ENCODE assay signal across 14 cellular contexts in the genomic region with DNA sequence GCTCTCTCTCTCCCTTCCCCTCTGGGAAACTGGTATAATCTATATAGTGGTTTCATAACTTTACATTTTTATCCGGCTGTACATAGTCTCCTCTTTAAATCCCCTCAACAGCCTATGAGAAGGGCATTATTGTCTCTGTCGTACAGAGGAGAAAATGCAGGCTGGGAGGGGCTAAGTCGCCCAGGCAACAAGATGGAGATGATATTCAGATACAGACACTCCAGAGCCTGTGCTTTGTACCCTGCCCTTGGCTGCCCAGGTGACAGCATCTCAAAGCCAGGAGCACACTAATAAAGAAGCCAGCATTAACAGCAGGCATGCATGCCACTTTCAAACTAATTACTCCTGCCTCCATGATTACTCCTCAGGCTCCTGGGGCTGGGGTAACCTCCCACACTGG. TPM values are rescaled to one million over a fixed set of nuclear protein-coding genes. Genes with fewer than 3 reads are reported as not detected.
A peak's percentile ranks its signal among the peaks of the same experiment; 100 is the strongest.
DNase-seq lines count a peak whose midpoint lies in the region; ATAC-seq, FAIRE-seq and TF ChIP-seq lines count a peak whose summit lies in the region.
"Had no signal": no experiment of that assay in that cellular context is flagged by ENCODE, and none has a peak within 500 bp of the region (broad histone marks: within the 10 kb centered on the region; RNA-seq: fewer than 3 reads in every experiment).

No MANE protein-coding gene starts in this region.

- peak overlapping the region in 1 of 2 experiments; percentile 29; a peak in 1 of 4 replicates for H3K9ac ChIP-seq in K562 (ENCODE audit: insufficient read depth in 1 of 2, low read depth in 2 of 2, low read length in 2 of 2)
- H3K9ac ChIP-seq: BLaER1 treated with 17β-estradiol and CSF1 and Interleukin-3, amounts not matched to agents 10 nM and 100 nM had no signal

- H3K9me3 ChIP-seq in BE2C (no peaks in the 10 kb centered on the region), K562 (replicated peaks; ENCODE audit: control insufficient read depth, insufficient read depth, low read depth, low read length) (no peaks in the 10 kb centered on the region), esophagus muscularis mucosa (no peaks in the 10 kb centered on the region)
- H3K9me3 ChIP-seq: MG63 had no signal

- H3K79me2 ChIP-seq in K562 (ENCODE audit: control insufficient read depth, insufficient read depth, low read length), result peaks cover 11% of the 10 kb centered on the region

- DNase-seq in BE2C (peak; percentile 65), H4 (ENCODE audit: low spot score) (peak; percentile 1), K562 (ENCODE audit: extremely low read depth in 1 of 4, low spot score in 3 of 4) (no peak), left lobe of liver (ENCODE audit: low spot score) (no peak), SIG-M5 treated with dmso at 0.1 percent for 504 hours (lab: John Stamatoyannopoulos, UW; ENCODE audit: unreplicated experiment) (no peak), esophagus muscularis mucosa (ENCODE audit: extremely low spot score) (no peak)
- DNase-seq: MG63, NCI-H1092 treated with DMSO at 0.1 percent for 48 hours, NCI-H2029 treated with DMSO at 0.1 percent for 48 hours, SHP77 had no signal

- no peak overlapping the region for H2AFZ ChIP-seq in K562 (ENCODE audit: low read depth, low read length)

- peak overlapping the region in 2 of 3 experiments; percentile 30 to 54 for H3K27ac Mint-ChIP-seq in nephron

- H3K27me3 Mint-ChIP-seq in nephron (ENCODE audit: low read depth), result peaks cover 7% of the 10 kb centered on the region

- no peak for FAIRE-seq in K562 (lab: Jason Lieb, UNC)
- FAIRE-seq: H54, RCC 7860 had no signal

- intact Hi-C loops in K562 (cut with micrococcal nuclease), result no loop called here
- intact Hi-C loops in esophagus muscularis mucosa (cut with DNase I), result no loop called here

- CTCF ChIA-PET in K562 (lab: Yijun Ruan, JAX; ENCODE audit: low intra/inter-chr PET ratio), result no interaction called here

- H3K4me1 ChIP-seq in BE2C (peaks cover 14% of the 10 kb centered on the region), K562 (replicated peaks in 1 of 2; ENCODE audit: control insufficient read depth in 2 of 2, insufficient read depth in 2 of 2, low read length in 2 of 2) (peaks cover 26 to 29% of the 10 kb centered on the region in 2 experiments), esophagus muscularis mucosa (peaks cover 7 to 10% (median 8%) of the 10 kb centered on the region in 4 donors)

- no peak for TF ChIP-seq CTCF in BE2C (IDR thresholded peaks at IDR 0.05; ENCODE audit: low read depth, low read length)
- no peak for TF ChIP-seq CTCF in K562 (IDR thresholded peaks at IDR 0.05 in 2 of 3, conservative IDR thresholded peaks at IDR 0.05 in 1 of 3; ENCODE audit: insufficient read depth in 2 of 3, low read depth in 1 of 3, low read length in 3 of 3)
- no peak for TF ChIP-seq CTCF in nephron (IDR thresholded peaks at IDR 0.05; ENCODE audit: unreplicated experiment in 3 of 3)
- TF ChIP-seq CTCF in esophagus muscularis mucosa (IDR thresholded peaks at IDR 0.05), result no peak

- H3K36me3 ChIP-seq in BE2C, result peaks cover 3% of the 10 kb centered on the region; the same call in 1 of the 2 replicates
- H3K36me3 ChIP-seq in K562 (ENCODE audit: control insufficient read depth, insufficient read depth, low read length), result no peaks in the 10 kb centered on the region
- no peaks in the 10 kb centered on the region for H3K36me3 ChIP-seq in esophagus muscularis mucosa
- H3K36me3 ChIP-seq: BLaER1 treated with 17β-estradiol and CSF1 and Interleukin-3, amounts not matched to agents 10 nM and 100 nM had no signal

- no peaks in the 10 kb centered on the region for H3K9me1 ChIP-seq in K562 (ENCODE audit: control insufficient read depth, insufficient read depth, low read length)

- 21% methylated on average over 3 of the region's 3 CpGs for WGBS in K562 (ENCODE audit: insufficient coverage, low coverage, missing lambda C conversion rate)
- WGBS in esophagus muscularis mucosa, result 52% methylated on average over 3 of the region's 3 CpGs

- H3K27me3 ChIP-seq in BE2C, result no peaks in the 10 kb centered on the region
- H3K27me3 ChIP-seq in K562 (ENCODE audit: control insufficient read depth in 2 of 2, insufficient read depth in 2 of 2, low read length in 2 of 2), result no peaks in the 10 kb centered on the region
- H3K27me3 ChIP-seq in esophagus muscularis mucosa, result no peaks in the 10 kb centered on the region
- H3K27me3 ChIP-seq: BLaER1 treated with 17β-estradiol and CSF1 and Interleukin-3, amounts not matched to agents 10 nM and 100 nM; MG63 had no signal

- no peak for TF ChIP-seq RAD21 in K562 (CRISPR knock-in tag; conservative IDR thresholded peaks at IDR 0.05 in 1 of 2, IDR thresholded peaks at IDR 0.05 in 1 of 2)

- H3K27ac ChIP-seq in K562 (ENCODE audit: extremely low read depth, low read depth, low read length) (no peak overlapping the region), esophagus muscularis mucosa (replicated peaks in 1 of 4) (no peak overlapping the region)
- H3K27ac ChIP-seq: BLaER1 treated with 17β-estradiol and CSF1 and Interleukin-3, amounts not matched to agents 10 nM and 100 nM had no signal

- no peaks in the 10 kb centered on the region for H3K9me3 Mint-ChIP-seq in nephron

- H3K4me2 ChIP-seq in K562 (ENCODE audit: insufficient read depth, low read length), result no peak overlapping the region

- BruUV-seq in K562 (replicated peaks; lab: Mats Ljungman, UMichigan), result no TSS peak

- no peak for ATAC-seq in K562
- ATAC-seq in left lobe of liver, result no peak

- POLR2A ChIA-PET in K562 (lab: Yijun Ruan, JAX), result interaction anchor here (1.0 to 9.1 kb wide), 2 partner anchors 7 to 53 kb away, joined by 3 to 406 read pairs; partner anchors contain the start of gene EIF1

- H3K4me3 ChIP-seq in BE2C (ENCODE audit: low read depth, low read length) (0 out of 2 replicates have a peak overlapping the region, but pooled peaks have one; percentile 4), K562 (no peak overlapping the region), esophagus muscularis mucosa (no peak overlapping the region)
- H3K4me3 ChIP-seq: BLaER1 treated with 17β-estradiol and CSF1 and Interleukin-3, amounts not matched to agents 10 nM and 100 nM; MG63 had no signal

- no peaks in the 10 kb centered on the region for H4K20me1 ChIP-seq in K562 (replicated peaks; ENCODE audit: control insufficient read depth, insufficient read depth, low read length)

- no peak overlapping the region for H3K4me3 Mint-ChIP-seq in nephron

- TF ChIP-seq POLR2A in K562 (conservative IDR thresholded peaks at IDR 0.05) (no peak), esophagus muscularis mucosa (IDR thresholded peaks at IDR 0.05; ENCODE audit: low read depth) (no peak)

- H3K4me1 Mint-ChIP-seq in nephron, result peaks cover 17% of the 10 kb centered on the region

- no peaks in the 10 kb centered on the region for H3K36me3 Mint-ChIP-seq in nephron (ENCODE audit: low read depth)

- TF ChIP-seq EP300 in K562 (IDR thresholded peaks at IDR 0.05; ENCODE audit: low read length) (no peak), esophagus muscularis mucosa (IDR thresholded peaks at IDR 0.05) (no peak)

- in situ Hi-C loops in K562 (cut with MboI), result no loop called here

RNA-seq across cellular contexts. Expression of gene EIF1, which starts 4.6 kb away (rescaled TPM):
- 2,463 TPM for polyA plus RNA-seq in BE2C (2012; ENCODE audit: insufficient read depth, insufficient read length, low read depth)
- total RNA-seq in H4 (2014; rRNA removed; shearing (Covaris generic)), result 86.6 and 90.0 TPM in 2 replicates
- total RNA-seq in K562 (2011; cell fraction: chromatin; rRNA removed; ENCODE audit: low replicate concordance), result 298 and 342 TPM in 2 replicates
- 197 and 220 TPM in 2 replicates for total RNA-seq in K562 (2011; cell fraction: nucleolus; rRNA removed)
- 315 and 402 TPM in 2 replicates for total RNA-seq in K562 (2011; cell fraction: nucleoplasm; rRNA removed)
- total RNA-seq in K562 (2014; rRNA removed), result 81.3 and 85.7 TPM in 2 replicates
- 95.4 and 115 TPM in 2 replicates for total RNA-seq in K562 (2014; rRNA removed; fragmentation: Illumina TruSeq; extraction: Trizol)
- 67.0 and 77.8 TPM in 2 replicates for total RNA-seq in K562 (2015; rRNA removed; fragmentation: Illumina TruSeq; extraction: Trizol)
- total RNA-seq in K562 (2021), result 880 and 965 TPM in 2 replicates
- polyA plus RNA-seq in K562 (2011; rRNA removed), result 255 and 320 TPM in 2 replicates
- polyA plus RNA-seq in K562 (2011; cell fraction: cytosol; rRNA removed), result 104 and 119 TPM in 2 replicates
- 247 and 265 TPM in 2 replicates for polyA plus RNA-seq in K562 (2011; cell fraction: nucleus; rRNA removed)
- polyA plus RNA-seq in K562 (2012), result 675 and 2,132 TPM in 2 replicates
- 612 and 683 TPM in 2 replicates for polyA plus RNA-seq in K562 (2014; fragmentation: Illumina TruSeq; extraction: Trizol)
- 1,000 to 10,000 TPM; 1,018 to 1,204 TPM for polyA plus RNA-seq in K562 (2014; fragmentation: Nextera tagmentation; extraction: Ambion mirVana)
- 236 and 297 TPM in 2 replicates for polyA plus RNA-seq in K562 (2014; rRNA removed)
- 97.5 and 123 TPM in 2 replicates for polyA minus RNA-seq in K562 (2011; rRNA and poly(A)+ RNA removed)
- polyA minus RNA-seq in K562 (2011; cell fraction: cytosol; rRNA and poly(A)+ RNA removed), result 123 and 125 TPM in 2 replicates
- 139 and 151 TPM in 2 replicates for polyA minus RNA-seq in K562 (2011; cell fraction: nucleus; rRNA and poly(A)+ RNA removed)
- total RNA-seq in left lobe of liver, result 257 TPM
- 100 to 1,000 TPM; 158 to 426 (median 207) TPM for total RNA-seq in esophagus muscularis mucosa

RNA-seq across cellular contexts. Expression of gene GAST, which starts 28.1 kb away (rescaled TPM):
- polyA plus RNA-seq in BE2C (2012; ENCODE audit: insufficient read depth, insufficient read length, low read depth), result not detected
- total RNA-seq in H4 (2014; rRNA removed; shearing (Covaris generic)), result not detected in 2 replicates
- not detected in 2 replicates for total RNA-seq in K562 (2011; cell fraction: chromatin; rRNA removed; ENCODE audit: low replicate concordance)
- total RNA-seq in K562 (2011; cell fraction: nucleolus; rRNA removed), result not detected in 2 replicates
- not detected in 2 replicates for total RNA-seq in K562 (2011; cell fraction: nucleoplasm; rRNA removed)
- total RNA-seq in K562 (2014; rRNA removed) (not detected in 2 replicates), K562 (2014; rRNA removed; fragmentation: Illumina TruSeq; extraction: Trizol) (not detected in 2 replicates), K562 (2015; rRNA removed; fragmentation: Illumina TruSeq; extraction: Trizol) (not detected in 2 replicates), K562 (2021) (not detected in 2 replicates), left lobe of liver (not detected), esophagus muscularis mucosa (not detected)
- polyA plus RNA-seq in K562 (2011; rRNA removed) (not detected in 2 replicates), K562 (2014; fragmentation: Illumina TruSeq; extraction: Trizol) (not detected in 2 replicates), K562 (2014; fragmentation: Nextera tagmentation; extraction: Ambion mirVana) (not detected), K562 (2014; rRNA removed) (not detected in 2 replicates)
- polyA plus RNA-seq in K562 (2011; cell fraction: cytosol; rRNA removed), result not detected in 2 replicates
- polyA plus RNA-seq in K562 (2011; cell fraction: nucleus; rRNA removed), result not detected in 2 replicates
- polyA plus RNA-seq in K562 (2012), result not detected in 2 replicates
- polyA minus RNA-seq in K562 (2011; rRNA and poly(A)+ RNA removed), result not detected in 2 replicates
- polyA minus RNA-seq in K562 (2011; cell fraction: cytosol; rRNA and poly(A)+ RNA removed), result not detected in 2 replicates
- not detected in 2 replicates for polyA minus RNA-seq in K562 (2011; cell fraction: nucleus; rRNA and poly(A)+ RNA removed)

RNA-seq across cellular contexts. Expression of gene HAP1, which starts 50.4 kb away (rescaled TPM):
- polyA plus RNA-seq in BE2C (2012; ENCODE audit: insufficient read depth, insufficient read length, low read depth), result 0.29 TPM
- 0.06 TPM in 1 of 2 replicates, not detected in the other for total RNA-seq in H4 (2014; rRNA removed; shearing (Covaris generic))
- 0.09 TPM in 1 of 2 replicates, not detected in the other for total RNA-seq in K562 (2011; cell fraction: chromatin; rRNA removed; ENCODE audit: low replicate concordance)
- not detected in 2 replicates for total RNA-seq in K562 (2011; cell fraction: nucleolus; rRNA removed)
- total RNA-seq in K562 (2011; cell fraction: nucleoplasm; rRNA removed), result not detected in 2 replicates
- total RNA-seq in K562 (2014; rRNA removed), result under 0.01 TPM in 1 of 2 replicates, not detected in the other
- not detected in 2 replicates for total RNA-seq in K562 (2014; rRNA removed; fragmentation: Illumina TruSeq; extraction: Trizol)
- total RNA-seq in K562 (2015; rRNA removed; fragmentation: Illumina TruSeq; extraction: Trizol), result 0.04 TPM in 1 of 2 replicates, not detected in the other
- 0.09 TPM in 1 of 2 replicates, not detected in the other for total RNA-seq in K562 (2021)
- not detected in 2 replicates for polyA plus RNA-seq in K562 (2011; rRNA removed)
- polyA plus RNA-seq in K562 (2011; cell fraction: cytosol; rRNA removed), result 0.04 TPM in 1 of 2 replicates, not detected in the other
- 0.07 and 0.15 TPM in 2 replicates for polyA plus RNA-seq in K562 (2011; cell fraction: nucleus; rRNA removed)
- polyA plus RNA-seq in K562 (2012), result 0.04 TPM in 1 of 2 replicates, not detected in the other
- polyA plus RNA-seq in K562 (2014; fragmentation: Illumina TruSeq; extraction: Trizol), result not detected in 2 replicates
- not detected for polyA plus RNA-seq in K562 (2014; fragmentation: Nextera tagmentation; extraction: Ambion mirVana)
- polyA plus RNA-seq in K562 (2014; rRNA removed), result not detected in 2 replicates
- not detected in 2 replicates for polyA minus RNA-seq in K562 (2011; rRNA and poly(A)+ RNA removed)
- polyA minus RNA-seq in K562 (2011; cell fraction: cytosol; rRNA and poly(A)+ RNA removed), result not detected in 2 replicates
- polyA minus RNA-seq in K562 (2011; cell fraction: nucleus; rRNA and poly(A)+ RNA removed), result not detected in 2 replicates
- total RNA-seq in left lobe of liver, result not detected
- under 1 TPM in 1 of 4 donors, not detected in 3; 0.19 TPM for total RNA-seq in esophagus muscularis mucosa

RNA-seq across cellular contexts. Expression of gene KRT17, which starts 59.7 kb away (rescaled TPM):
- polyA plus RNA-seq in BE2C (2012; ENCODE audit: insufficient read depth, insufficient read length, low read depth), result not detected
- 81.4 and 83.8 TPM in 2 replicates for total RNA-seq in H4 (2014; rRNA removed; shearing (Covaris generic))
- not detected in 2 replicates for total RNA-seq in K562 (2011; cell fraction: chromatin; rRNA removed; ENCODE audit: low replicate concordance)
- total RNA-seq in K562 (2011; cell fraction: nucleolus; rRNA removed), result not detected in 2 replicates
- total RNA-seq in K562 (2011; cell fraction: nucleoplasm; rRNA removed), result not detected in 2 replicates
- total RNA-seq in K562 (2014; rRNA removed), result 0.23 TPM in 1 of 2 replicates, not detected in the other
- not detected in 2 replicates for total RNA-seq in K562 (2014; rRNA removed; fragmentation: Illumina TruSeq; extraction: Trizol)
- not detected in 2 replicates for total RNA-seq in K562 (2015; rRNA removed; fragmentation: Illumina TruSeq; extraction: Trizol)
- total RNA-seq in K562 (2021), result not detected in 2 replicates
- polyA plus RNA-seq in K562 (2011; rRNA removed), result 0.16 and 0.25 TPM in 2 replicates
- polyA plus RNA-seq in K562 (2011; cell fraction: cytosol; rRNA removed), result not detected in 2 replicates
- 0.18 TPM in 1 of 2 replicates, not detected in the other for polyA plus RNA-seq in K562 (2011; cell fraction: nucleus; rRNA removed)
- polyA plus RNA-seq in K562 (2012), result 0.44 TPM in 1 of 2 replicates, not detected in the other
- polyA plus RNA-seq in K562 (2014; fragmentation: Illumina TruSeq; extraction: Trizol), result not detected in 2 replicates
- polyA plus RNA-seq in K562 (2014; fragmentation: Nextera tagmentation; extraction: Ambion mirVana), result not detected
- polyA plus RNA-seq in K562 (2014; rRNA removed), result not detected in 2 replicates
- polyA minus RNA-seq in K562 (2011; rRNA and poly(A)+ RNA removed), result not detected in 2 replicates
- 10.2 and 35.5 TPM in 2 replicates for polyA minus RNA-seq in K562 (2011; cell fraction: cytosol; rRNA and poly(A)+ RNA removed)
- polyA minus RNA-seq in K562 (2011; cell fraction: nucleus; rRNA and poly(A)+ RNA removed), result 3.6 and 8.2 TPM in 2 replicates
- total RNA-seq in left lobe of liver, result not detected
- 1 to 10 TPM in 2 of 4 donors, under 1 TPM in 1, not detected in 1; 0.58 to 5.6 (median 1.2) TPM for total RNA-seq in esophagus muscularis mucosa

Comparison
In these comparisons a context has a peak if more than half of its experiments do, and no peak if none do; other contexts are left out.
1. DNase-seq: peak in BE2C (single experiment) and H4 (single experiment); none in K562 (0 of 4), left lobe of liver (single experiment), SIG-M5 treated with dmso at 0.1 percent for 504 hours (single experiment) and esophagus muscularis mucosa (single experiment).